In genomic region chr11:134215836-134216235, GRCh38 we compare ENCODE assay signal across 21 cellular contexts.
"Had no signal": no experiment of that assay in that cellular context is flagged by ENCODE, and none has a peak within 500 bp of the region (broad histone marks: within the 10 kb centered on the region; RNA-seq: fewer than 3 reads in every experiment).

No MANE protein-coding gene starts in this region.

- H3K9me3 Mint-ChIP-seq: activated CD4-positive, alpha-beta memory T cell treated with anti-CD3 and anti-CD28 coated beads, Interleukin-2, amount 10 ng/mL, durations not matched to agents 7 days and 5 days; activated naive CD4-positive, alpha-beta T cell treated with anti-CD3 and anti-CD28 coated beads, Interleukin-2, amount 50 U/mL, for 72 hours; activated naive CD8-positive, alpha-beta T cell treated with anti-CD3 and anti-CD28 coated beads, Interleukin-2, amount 50 U/mL, for 24 hours; activated T-cell treated with anti-CD3 and anti-CD28 coated beads, Interleukin-2, amount 50 U/mL, for 72 hours; brain had no signal

- H3K27me3 Mint-ChIP-seq: activated CD4-positive, alpha-beta memory T cell treated with anti-CD3 and anti-CD28 coated beads, Interleukin-2, amount 10 ng/mL, durations not matched to agents 7 days and 5 days; activated CD4-positive, alpha-beta T cell treated with anti-CD3 and anti-CD28 coated beads for 36 hours; activated naive CD8-positive, alpha-beta T cell treated with anti-CD3 and anti-CD28 coated beads, Interleukin-2, amount 50 U/mL, for 24 hours; brain had no signal

- H3K27me3 ChIP-seq: SJSA1 had no signal

- H3K4me3 Mint-ChIP-seq: activated CD4-positive, alpha-beta memory T cell treated with anti-CD3 and anti-CD28 coated beads, Interleukin-2, amount 10 ng/mL, durations not matched to agents 7 days and 5 days; activated CD4-positive, alpha-beta T cell treated with anti-CD3 and anti-CD28 coated beads for 36 hours; activated naive CD8-positive, alpha-beta T cell treated with anti-CD3 and anti-CD28 coated beads, Interleukin-2, amount 50 U/mL, for 24 hours had no signal

- ATAC-seq: activated CD4-positive, alpha-beta T cell treated with anti-CD3 and anti-CD28 coated beads for 36 hours; activated naive CD4-positive, alpha-beta T cell treated with anti-CD3 and anti-CD28 coated beads, Interleukin-2, amount 50 U/mL, for 72 hours; activated naive CD8-positive, alpha-beta T cell treated with anti-CD3 and anti-CD28 coated beads, Interleukin-2, amount 50 U/mL, for 24 hours; activated T-cell treated with anti-CD3 and anti-CD28 coated beads, Interleukin-2, amount 50 U/mL, for 72 hours; PC-3 had no signal

- DNase-seq: activated CD4-positive, alpha-beta memory T cell treated with anti-CD3 and anti-CD28 coated beads, Interleukin-2, amount 10 ng/mL, durations not matched to agents 7 days and 5 days; activated CD4-positive, alpha-beta T cell treated with anti-CD3 and anti-CD28 coated beads for 36 hours; activated CD4-positive, alpha-beta T cell treated with anti-CD3 and anti-CD28 coated beads, Interleukin-2, amount 50 U/mL, for 1 hour; activated CD4-positive, CD25-positive, alpha-beta regulatory T cell; activated naive CD8-positive, alpha-beta T cell treated with anti-CD3 and anti-CD28 coated beads, Interleukin-2, amount 50 U/mL, for 24 hours; activated T-cell treated with anti-CD3 and anti-CD28 coated beads for 4 hours; activated T-cell treated with anti-CD3 and anti-CD28 coated beads, Interleukin-2, amount 50 U/mL, for 72 hours; Kasumi-1; MV-4-11; NCI-H1105; NCI-H1436; NCI-H187; NCI-H2081; NCI-H524; PC-3; SHP77; T1000 had no signal

- H3K4me3 ChIP-seq: SJSA1 had no signal

- H3K9me3 ChIP-seq: SJSA1 had no signal

- H3K27ac ChIP-seq: SJSA1, VCaP had no signal

- H3K27ac Mint-ChIP-seq: activated CD4-positive, alpha-beta memory T cell treated with anti-CD3 and anti-CD28 coated beads, Interleukin-2, amount 10 ng/mL, durations not matched to agents 7 days and 5 days; activated CD4-positive, alpha-beta T cell treated with anti-CD3 and anti-CD28 coated beads for 36 hours; activated naive CD4-positive, alpha-beta T cell treated with anti-CD3 and anti-CD28 coated beads, Interleukin-2, amount 50 U/mL, for 72 hours; activated naive CD8-positive, alpha-beta T cell treated with anti-CD3 and anti-CD28 coated beads, Interleukin-2, amount 50 U/mL, for 24 hours had no signal

- H3K4me1 ChIP-seq: SJSA1 had no signal
